ENCODE assay signal across 8 cellular contexts in the genomic region with DNA sequence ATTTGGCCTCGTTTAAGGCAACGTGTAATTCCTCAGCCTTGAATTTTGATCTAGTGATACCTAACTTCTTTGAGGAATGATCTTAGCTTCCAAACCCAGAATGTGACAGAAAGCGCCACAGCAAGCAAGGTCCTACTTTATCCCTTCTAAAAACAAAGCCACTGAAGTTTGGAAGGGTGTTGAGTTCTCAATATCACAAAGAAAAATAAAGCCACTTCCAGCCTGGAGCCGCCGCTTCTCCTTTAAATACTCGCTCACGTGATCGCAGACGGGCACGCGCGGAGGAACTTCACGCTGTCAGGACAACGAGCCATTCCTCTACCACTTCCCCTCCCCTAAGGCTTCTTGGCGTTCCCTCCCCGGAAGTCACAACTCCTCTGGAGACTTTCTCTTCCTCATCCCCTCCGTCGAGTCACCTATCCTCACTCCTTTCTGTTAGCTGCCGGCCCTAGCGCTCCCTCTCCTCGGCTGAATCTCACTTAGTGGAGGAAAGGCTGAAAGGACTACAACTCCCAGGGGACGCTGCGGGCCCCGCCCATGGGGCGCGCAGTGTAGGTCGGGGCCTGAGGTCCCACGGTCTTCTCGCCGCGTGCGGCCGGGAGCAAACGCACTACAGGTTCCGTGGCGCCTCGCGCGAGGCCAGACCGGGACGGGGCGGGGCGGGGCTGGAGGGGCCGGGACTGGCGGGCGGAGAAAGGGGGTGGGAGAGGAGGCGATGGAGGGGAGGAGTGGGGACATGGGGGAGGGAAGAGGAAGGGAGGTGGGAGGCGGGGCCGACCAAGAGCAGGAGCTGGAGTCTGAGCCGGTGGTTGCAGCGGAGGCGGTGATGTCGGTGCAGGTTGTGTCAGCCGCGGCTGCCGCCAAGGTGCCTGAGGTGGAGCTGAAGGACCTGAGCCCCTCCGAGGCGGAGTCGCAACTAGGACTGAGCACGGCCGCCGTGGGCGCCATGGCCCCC. TPM values are rescaled to one million over a fixed set of nuclear protein-coding genes. Genes with fewer than 3 reads are reported as not detected.
DNase-seq lines count a peak whose midpoint lies in the region; ATAC-seq, FAIRE-seq and TF ChIP-seq lines count a peak whose summit lies in the region.

AHCYL2 (plus strand) TSS at position 780 of the 955 bp plus-strand sequence.

- intact Hi-C loops in Right ventricle myocardium superior (cut with DNase I) (no loop called here), pancreas (cut with DNase I) (no loop called here), thyroid gland (cut with DNase I) (no loop called here)

- H3K4me1 ChIP-seq in pancreas (peaks cover 4 to 25% (median 22%) of the 10 kb centered on the region in 3 donors), thyroid gland (peaks cover 20 to 25% of the 10 kb centered on the region in 2 donors)

- H3K36me3 ChIP-seq in pancreas (no peaks in the 10 kb centered on the region), thyroid gland (no peaks in the 10 kb centered on the region)

- H3K27ac ChIP-seq in pancreas (peak within 1 kb of the TSS; percentile 91 to 97 (median 94)), thyroid gland (peak within 1 kb of the TSS; percentile 84 to 99 (median 89))

- FAIRE-seq in GM12891 (lab: Jason Lieb, UNC) (peak; percentile 96), pancreas (lab: Jason Lieb, UNC) (no peak)

- peak; percentile 91 for ATAC-seq in HG02798 (IDR thresholded peaks at IDR 0.05; ENCODE audit: poor library complexity, unreplicated experiment)
- ATAC-seq in Right ventricle myocardium superior (ENCODE audit: poor library complexity), result peak; percentile 99
- ATAC-seq in pancreas, result peak; percentile 91 to 98 (median 93)

- H3K27me3 ChIP-seq in pancreas (no peaks in the 10 kb centered on the region), thyroid gland (no peaks in the 10 kb centered on the region)

- TF ChIP-seq POLR2A in GM12891 (IDR thresholded peaks at IDR 0.05; ENCODE audit: low read depth, low read length) (peak; percentile 31; the same call in 1 of the 2 replicates), thyroid gland (IDR thresholded peaks at IDR 0.05) (peak; percentile 54 to 92)

- TF ChIP-seq CTCF in pancreas (IDR thresholded peaks at IDR 0.05), result no peak
- no peak for TF ChIP-seq CTCF in thyroid gland (IDR thresholded peaks at IDR 0.05)

- 1% methylated on average over 46 to 63 of the region's 63 CpGs for WGBS in pancreas, 2 donors
- 0 to 1% methylated on average over 24 to 34 of the region's 63 CpGs for WGBS in thyroid gland, 2 donors

- H3K9me3 ChIP-seq in pancreas, result no peaks in the 10 kb centered on the region
- H3K9me3 ChIP-seq in thyroid gland, result no peaks in the 10 kb centered on the region

- DNase-seq in GM12891 (ENCODE audit: insufficient read length, low spot score) (peak; percentile 82), NCI-H1417 treated with DMSO at 0.1 percent for 48 hours (lab: John Stamatoyannopoulos, UW) (peak; percentile 96), SW 1271 (lab: John Stamatoyannopoulos, UW) (peak; percentile 94 to 95), Right ventricle myocardium superior (peak; percentile 99), pancreas (peak; percentile 98 to 99 (median 98)), thyroid gland (peak; percentile 99)
- DNase-seq in activated naive CD8-positive, alpha-beta T cell treated with anti-CD3 and anti-CD28 coated beads, Interleukin-2, amount 50 U/mL, for 16 hours (ENCODE audit: low read depth, low spot score), result peak; percentile 96

- peak within 1 kb of the TSS; percentile 59 to 97 (median 90) for H3K4me3 ChIP-seq in pancreas
- H3K4me3 ChIP-seq in thyroid gland (replicated peaks in 1 of 3), result peak within 1 kb of the TSS; percentile 70 to 93 (median 89)

TF ChIP-seq in GM12891, 5 proteins besides CTCF, POLR2A, EP300 and RAD21:
- TF ChIP-seq POLR2AphosphoS5 (IDR thresholded peaks at IDR 0.05; ENCODE audit: low read depth, low read length), result 0 out of 2 replicates have a peak, but pooled peaks have one; percentile 35
- peak; percentile 88 for TF ChIP-seq SPI1 (IDR thresholded peaks at IDR 0.05; ENCODE audit: low read depth, low read length)
- TF ChIP-seq TAF1 (IDR thresholded peaks at IDR 0.05; ENCODE audit: low read depth, low read length), result no peak
- TF ChIP-seq POU2F2 (IDR thresholded peaks at IDR 0.05; ENCODE audit: low read depth, low read length), result no peak
- TF ChIP-seq PAX5 (IDR thresholded peaks at IDR 0.05; ENCODE audit: insufficient read depth, low read length, severe bottlenecking), result no peak

RNA-seq across cellular contexts. Expression of gene AHCYL2, which starts in this region (rescaled TPM):
- polyA plus RNA-seq in GM12891 (2012; ENCODE audit: low read depth, missing spikeins), result 3.6 TPM
- total RNA-seq in Right ventricle myocardium superior, result 6.7 TPM
- total RNA-seq in pancreas, result 10 to 100 TPM; 11.5 to 16.8 (median 13.7) TPM
- 1 to 10 TPM; 5.1 to 8.7 TPM for polyA plus RNA-seq in pancreas
- 100 to 1,000 TPM in 2 of 4 donors, 10 to 100 TPM in 2; 83.2 to 149 (median 101) TPM for total RNA-seq in thyroid gland

Comparison
In these comparisons a context has a peak if more than half of its experiments do, and no peak if none do; other contexts are left out.
1. Peak in every context shown above with its lines: DNase-seq, ATAC-seq, H3K4me3 ChIP-seq and H3K27ac ChIP-seq.
2. RNA of gene AHCYL2 (total RNA-seq): 83.2 to 149 TPM in thyroid gland; 11.5 to 16.8 TPM in pancreas and 6.7 TPM in Right ventricle myocardium superior (single experiment); every median in the first group is over 4 times any median in the second.